ENCODE assay signal across 9 cellular contexts in genomic region chr15:40436892-40437753, GRCh38. TPM values are rescaled to one million over a fixed set of nuclear protein-coding genes. Genes with fewer than 3 reads are reported as not detected.
DNase-seq lines count a peak whose midpoint lies in the region; ATAC-seq and TF ChIP-seq lines count a peak whose summit lies in the region.
"Had no signal": no experiment of that assay in that cellular context is flagged by ENCODE, and none has a peak within 500 bp of the region (broad histone marks: within the 10 kb centered on the region; RNA-seq: fewer than 3 reads in every experiment).

No MANE protein-coding gene starts in this region.

- H3F3A ChIP-seq in smooth muscle cell (ENCODE audit: low read depth): peaks cover 4% of the 10 kb centered on the region

- no peaks in the 10 kb centered on the region for H3K9me3 ChIP-seq in endocrine pancreas (ENCODE audit: control insufficient read depth, low read length)
- no peaks in the 10 kb centered on the region for H3K9me3 ChIP-seq in smooth muscle cell (replicated peaks; ENCODE audit: low read depth)

- no peaks in the 10 kb centered on the region for H3K36me3 ChIP-seq in endocrine pancreas (ENCODE audit: control insufficient read depth, insufficient read depth, low read length)
- no peaks in the 10 kb centered on the region for H3K36me3 ChIP-seq in smooth muscle cell (ENCODE audit: low read depth)

- ATAC-seq in HG03280 (IDR thresholded peaks at IDR 0.05; ENCODE audit: unreplicated experiment) (no peak), GM21423 (IDR thresholded peaks at IDR 0.05; ENCODE audit: unreplicated experiment) (no peak)
- ATAC-seq: right cardiac atrium had no signal

- no peak for TF ChIP-seq CTCF in smooth muscle cell (IDR thresholded peaks at IDR 0.05; ENCODE audit: borderline replicate concordance, insufficient read depth, poor library complexity, severe bottlenecking)

- peaks cover 5% of the 10 kb centered on the region for H3K79me2 ChIP-seq in smooth muscle cell (ENCODE audit: low read depth)

- H3K27ac ChIP-seq in smooth muscle cell (ENCODE audit: low read depth): no peak overlapping the region

- H3K4me3 ChIP-seq in endocrine pancreas (ENCODE audit: control insufficient read depth, insufficient read depth, low read length) (no peak overlapping the region), smooth muscle cell (peak overlapping the region; percentile 60)

- H3K4me2 ChIP-seq in smooth muscle cell: peak overlapping the region; percentile 100

- peak overlapping the region; percentile 69 for H2AFZ ChIP-seq in smooth muscle cell (ENCODE audit: low read depth)

- DNase-seq in NCI-H82 (lab: John Stamatoyannopoulos, UW): peak; percentile 44
- DNase-seq in NCI-H82 treated with DMSO at 0.1 percent for 48 hours (lab: John Stamatoyannopoulos, UW; ENCODE audit: unreplicated experiment): no peak
- no peak for DNase-seq in smooth muscle cell (lab: John Stamatoyannopoulos, UW; ENCODE audit: unreplicated experiment)
- DNase-seq: activated naive CD4-positive, alpha-beta T cell; NCI-H1436 treated with DMSO at 0.1 percent for 48 hours had no signal

- H3K27me3 ChIP-seq in endocrine pancreas (ENCODE audit: control insufficient read depth, insufficient read depth, low read length): no peaks in the 10 kb centered on the region
- H3K27me3 ChIP-seq in smooth muscle cell (ENCODE audit: low read depth): peaks cover 14% of the 10 kb centered on the region

- WGBS in smooth muscle cell (ENCODE audit: low lambda C conversion rate): 2% methylated on average over 17 of the region's 17 CpGs

- H4K20me1 ChIP-seq in smooth muscle cell (ENCODE audit: low read depth): peaks cover 6% of the 10 kb centered on the region

- H3K9ac ChIP-seq in endocrine pancreas (ENCODE audit: control insufficient read depth, insufficient read depth, low read length) (peak overlapping the region; percentile 38), smooth muscle cell (ENCODE audit: low read depth) (peak overlapping the region; percentile 43)

- H3K4me1 ChIP-seq in endocrine pancreas (ENCODE audit: control insufficient read depth, insufficient read depth, low read length) (no peaks in the 10 kb centered on the region), smooth muscle cell (ENCODE audit: low read depth) (peaks cover 25% of the 10 kb centered on the region)

RNA-seq across cellular contexts. Expression of gene BAHD1, which starts 3.6 kb away (rescaled TPM):
- 7.9 and 8.4 TPM in 2 replicates for total RNA-seq in smooth muscle cell
- 11.1 and 13.4 TPM in 2 replicates for polyA plus RNA-seq in smooth muscle cell

RNA-seq across cellular contexts. Expression of gene IVD, which starts 31.5 kb away (rescaled TPM):
- total RNA-seq in smooth muscle cell: 17.4 and 20.3 TPM in 2 replicates
- polyA plus RNA-seq in smooth muscle cell: 37.8 and 38.3 TPM in 2 replicates

RNA-seq across cellular contexts. Expression of gene CHST14, which starts 33.7 kb away (rescaled TPM):
- 19.1 and 20.5 TPM in 2 replicates for total RNA-seq in smooth muscle cell
- polyA plus RNA-seq in smooth muscle cell: 23.7 and 24.6 TPM in 2 replicates

RNA-seq across cellular contexts. Expression of gene KNSTRN, which starts 54.6 kb away (rescaled TPM):
- 24.1 and 27.0 TPM in 2 replicates for total RNA-seq in smooth muscle cell
- 15.4 and 17.3 TPM in 2 replicates for polyA plus RNA-seq in smooth muscle cell
